In genomic region chr1:234322979-234323378, GRCh38 we compare ENCODE assay signal across 9 cellular contexts. TPM values are rescaled to one million over a fixed set of nuclear protein-coding genes. Genes with fewer than 3 reads are reported as not detected.
DNase-seq lines count a peak whose midpoint lies in the region; ATAC-seq and TF ChIP-seq lines count a peak whose summit lies in the region.
"Had no signal": no experiment of that assay in that cellular context is flagged by ENCODE, and none has a peak within 500 bp of the region (broad histone marks: within the 10 kb centered on the region; RNA-seq: fewer than 3 reads in every experiment).

No MANE protein-coding gene starts in this region.

- intact Hi-C loops in right lobe of liver (cut with DNase I), result no loop called here

- CTCF ChIA-PET in AG04450 (lab: Charles Lee), result interaction anchor here (0.5 kb wide), 1 partner anchor 663 kb away, joined by 9 read pairs; no protein-coding TSS in a partner anchor

- no peak overlapping the region for H3K4me3 ChIP-seq in AG04450 (ENCODE audit: low read depth, low read length)
- no peak overlapping the region for H3K4me3 ChIP-seq in right lobe of liver
- no peak overlapping the region for H3K4me3 ChIP-seq in tibial nerve

- 20% methylated on average over 13 of the region's 13 CpGs for WGBS in right lobe of liver (ENCODE audit: insufficient coverage, low coverage, low lambda C conversion rate, missing lambda C conversion rate)
- 35 to 39% methylated on average over 12 to 13 of the region's 13 CpGs for WGBS in tibial nerve, 2 donors

- ATAC-seq in right lobe of liver, result peak; percentile 4 to 66 (median 39)
- ATAC-seq: stimulated activated naive CD8-positive, alpha-beta T cell treated with anti-CD3 and anti-CD28 coated beads, Interleukin-15, amount 100 ng/mL, for 72 hours had no signal

- TF ChIP-seq POLR2A in right lobe of liver (IDR thresholded peaks at IDR 0.05) (no peak), tibial nerve (IDR thresholded peaks at IDR 0.05) (no peak)

- POLR2A ChIA-PET in AG04450 (lab: Yijun Ruan, JAX), result no interaction called here

- H3K4me1 ChIP-seq in right lobe of liver (peaks cover 0 to 11% (median 4%) of the 10 kb centered on the region in 4 donors), tibial nerve (peaks cover 0 to 11% (median 0%) of the 10 kb centered on the region in 4 donors)

- no peak for DNase-seq in AG04450 (ENCODE audit: low read depth, low spot score)
- DNase-seq in GM20000 (ENCODE audit: low spot score), result peak; percentile 41
- DNase-seq in OCI-M1 (lab: John Stamatoyannopoulos, UW), result peak; percentile 91
- DNase-seq in activated effector memory CD4-positive, alpha-beta T cell treated with anti-CD3 and anti-CD28 coated beads, Interleukin-2, amount 50 U/mL, for 16 hours, result peak; percentile 82
- DNase-seq in right lobe of liver, result peak in 1 of 3 donors; percentile 52
- DNase-seq in HPDE6-E6E7 (ENCODE audit: extremely low spot score), result no peak
- DNase-seq in tibial nerve (ENCODE audit: low spot score in 2 of 2), result no peak
- DNase-seq in NCI-H2196 treated with DMSO at 0.1 percent for 48 hours (lab: John Stamatoyannopoulos, UW; ENCODE audit: unreplicated experiment), result no peak

- peaks cover 20% of the 10 kb centered on the region for H3K27me3 ChIP-seq in AG04450 (ENCODE audit: control insufficient read depth, insufficient read depth, low read length)
- H3K27me3 ChIP-seq in right lobe of liver, result no peaks in the 10 kb centered on the region
- H3K27me3 ChIP-seq in tibial nerve, result peaks cover 0 to 25% of the 10 kb centered on the region in 2 donors

- no peak for TF ChIP-seq EP300 in tibial nerve (IDR thresholded peaks at IDR 0.05)

- no peaks in the 10 kb centered on the region for H3K36me3 ChIP-seq in right lobe of liver
- H3K36me3 ChIP-seq in tibial nerve, result no peaks in the 10 kb centered on the region

- no peak overlapping the region for H3K27ac ChIP-seq in AG04450 (ENCODE audit: low read depth, low read length)
- no peak overlapping the region for H3K27ac ChIP-seq in right lobe of liver
- H3K27ac ChIP-seq in tibial nerve, result no peak overlapping the region

- TF ChIP-seq CTCF in AG04450 (IDR thresholded peaks at IDR 0.05; ENCODE audit: low read depth, low read length) (peak; percentile 39; the same call in 1 of the 2 replicates), GM20000 (IDR thresholded peaks at IDR 0.05; ENCODE audit: extremely low read depth, missing control alignments) (peak; percentile 28), right lobe of liver (IDR thresholded peaks at IDR 0.05) (peak; percentile 21 to 44 (median 26)), tibial nerve (IDR thresholded peaks at IDR 0.05) (peak in 2 of 5 experiments; percentile 5 to 18)

- no peaks in the 10 kb centered on the region; the same call in 1 of the 2 replicates for H3K9me3 ChIP-seq in AG04450 (ENCODE audit: control insufficient read depth, insufficient read depth, low read length)
- H3K9me3 ChIP-seq in right lobe of liver, result no peaks in the 10 kb centered on the region
- H3K9me3 ChIP-seq in tibial nerve, result no peaks in the 10 kb centered on the region

RNA-seq across cellular contexts. Expression of gene COA6, which starts 50.3 kb away (rescaled TPM):
- polyA plus RNA-seq in AG04450 (2011; rRNA removed), result 27.4 and 38.8 TPM in 2 replicates
- polyA minus RNA-seq in AG04450 (2011; rRNA and poly(A)+ RNA removed), result 5.3 and 6.1 TPM in 2 replicates
- total RNA-seq in right lobe of liver (10 to 100 TPM; 12.8 to 29.3 (median 16.2) TPM), tibial nerve (10 to 100 TPM; 11.1 to 25.6 (median 18.6) TPM)

Comparison
In these comparisons a context has a peak if more than half of its experiments do, and no peak if none do; other contexts are left out.
1. DNase-seq: peak in GM20000 (single experiment), OCI-M1 (single experiment) and activated effector memory CD4-positive, alpha-beta T cell treated with anti-CD3 and anti-CD28 coated beads, Interleukin-2, amount 50 U/mL, for 16 hours (single experiment); none in AG04450 (single experiment), HPDE6-E6E7 (single experiment), tibial nerve (0 of 2) and NCI-H2196 treated with DMSO at 0.1 percent for 48 hours (single experiment).